8 cellular contexts compared by ENCODE assay signal in the genomic region with DNA sequence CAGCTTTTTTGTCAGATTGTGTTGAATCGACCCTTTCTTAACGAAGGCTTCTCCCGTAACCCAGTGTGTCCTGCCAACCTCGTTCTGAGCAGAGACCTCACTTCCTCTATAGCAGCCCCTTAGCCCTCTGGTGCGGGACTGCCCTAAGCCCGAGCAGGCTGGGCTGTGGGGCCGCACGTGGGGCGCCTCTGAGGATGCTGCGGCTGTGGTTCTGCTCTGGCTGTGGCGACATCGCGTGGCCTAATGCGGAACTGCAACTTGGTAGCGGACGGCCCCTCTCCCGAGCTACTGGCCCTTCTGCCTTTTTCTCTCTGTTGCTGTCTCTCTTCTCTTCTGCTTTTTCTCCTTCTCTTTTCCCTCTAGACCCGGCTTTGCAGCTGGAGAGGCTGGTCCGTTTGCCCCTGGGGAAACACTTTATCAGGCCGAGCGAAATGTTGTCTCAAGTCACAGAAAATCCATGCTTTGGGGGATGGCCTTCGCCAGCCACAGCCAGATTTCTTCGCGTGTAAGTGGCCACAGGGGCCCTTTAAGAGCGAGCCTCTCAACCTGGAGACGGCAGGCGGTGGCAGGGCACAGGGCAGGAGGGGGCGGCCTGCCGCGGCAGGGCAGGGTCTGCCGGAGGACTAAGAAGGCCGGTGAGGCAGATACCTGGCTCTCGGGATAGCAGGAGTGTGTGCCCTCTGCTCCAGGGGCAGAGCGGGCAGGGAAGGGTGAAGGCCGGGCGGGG. TPM values are rescaled to one million over a fixed set of nuclear protein-coding genes. Genes with fewer than 3 reads are reported as not detected.
DNase-seq lines count a peak whose midpoint lies in the region; ATAC-seq lines count a peak whose summit lies in the region.

No MANE protein-coding gene starts in this region.

- H3K4me1 ChIP-seq in naive thymus-derived CD4-positive, alpha-beta T cell (ENCODE audit: control insufficient read depth in 2 of 2, insufficient read depth in 2 of 2, low read length in 2 of 2): no peaks in the 10 kb centered on the region

- H3K27me3 Mint-ChIP-seq in naive thymus-derived CD4-positive, alpha-beta T cell: peaks cover 0 to 8% (median 0%) of the 10 kb centered on the region in 5 donors

- no peaks in the 10 kb centered on the region for H3K27me3 ChIP-seq in naive thymus-derived CD4-positive, alpha-beta T cell (ENCODE audit: control insufficient read depth in 2 of 2, insufficient read depth in 2 of 2, low read length in 2 of 2)

- H3K27ac Mint-ChIP-seq in naive thymus-derived CD4-positive, alpha-beta T cell: peak overlapping the region in 1 of 9 donors; percentile 6

- no peak overlapping the region for H3K4me3 Mint-ChIP-seq in naive thymus-derived CD4-positive, alpha-beta T cell

- no peaks in the 10 kb centered on the region for H3K9me3 ChIP-seq in naive thymus-derived CD4-positive, alpha-beta T cell (ENCODE audit: control insufficient read depth in 2 of 3, low read length in 3 of 3)

- no peak overlapping the region for H3K27ac ChIP-seq in naive thymus-derived CD4-positive, alpha-beta T cell (ENCODE audit: low read depth, low read length)

- DNase-seq in ELR (ENCODE audit: low read depth): peak; percentile 80
- peak; percentile 87 for DNase-seq in OCI-M1 (lab: John Stamatoyannopoulos, UW)
- DNase-seq in activated T-cell treated with anti-CD3 and anti-CD28 coated beads for 24 hours (ENCODE audit: low read depth): peak; percentile 80
- DNase-seq in naive thymus-derived CD4-positive, alpha-beta T cell: peak; percentile 44 to 86 (median 71)
- DNase-seq in stimulated activated CD8-positive, alpha-beta memory T cell treated with anti-CD3 and anti-CD28 coated beads, Interleukin-7, amount 100 ng/mL, for 24 hours (ENCODE audit: low read depth): peak; percentile 87

- ATAC-seq in HG02938 (IDR thresholded peaks at IDR 0.05; ENCODE audit: unreplicated experiment): peak; percentile 67
- peak; percentile 65 for ATAC-seq in esophagus mucosa
- peak; percentile 97 for ATAC-seq in naive thymus-derived CD4-positive, alpha-beta T cell
- ATAC-seq in GM21717 (IDR thresholded peaks at IDR 0.05; ENCODE audit: unreplicated experiment): no peak

- intact Hi-C loops in naive thymus-derived CD4-positive, alpha-beta T cell (cut with micrococcal nuclease): loop anchor here (1.0 to 5.0 kb wide), 5 partner anchors 68 to 335 kb away; no protein-coding TSS in a partner anchor

- peaks cover 6 to 12% (median 7%) of the 10 kb centered on the region in 7 donors for H3K4me1 Mint-ChIP-seq in naive thymus-derived CD4-positive, alpha-beta T cell

- H3K9me3 Mint-ChIP-seq in naive thymus-derived CD4-positive, alpha-beta T cell: no peaks in the 10 kb centered on the region

- no peaks in the 10 kb centered on the region for H3K36me3 Mint-ChIP-seq in naive thymus-derived CD4-positive, alpha-beta T cell

- H3K4me3 ChIP-seq in naive thymus-derived CD4-positive, alpha-beta T cell (ENCODE audit: low read length): no peak overlapping the region

- POLR2A ChIA-PET in naive thymus-derived CD4-positive, alpha-beta T cell (lab: Charles Lee): no interaction called here

- H3K36me3 ChIP-seq in naive thymus-derived CD4-positive, alpha-beta T cell (ENCODE audit: control insufficient read depth in 2 of 3, insufficient read depth in 3 of 3, low read length in 3 of 3): no peaks in the 10 kb centered on the region

- CTCF ChIA-PET in naive thymus-derived CD4-positive, alpha-beta T cell (lab: Charles Lee): interaction anchor here (0.6 to 6.0 kb wide), 9 partner anchors 10 to 931 kb away, joined by 3 to 51 read pairs (median 4); no protein-coding TSS in a partner anchor

RNA-seq across cellular contexts. Expression of gene KIF23, which starts 19.4 kb away (rescaled TPM):
- 16.0 TPM for total RNA-seq in esophagus mucosa
- total RNA-seq in naive thymus-derived CD4-positive, alpha-beta T cell: 10 to 100 TPM in 1 of 5 experiments, 1 to 10 TPM in 1, under 1 TPM in 2, not detected in 1; 0.30 to 39.4 (median 0.72) TPM
- polyA plus RNA-seq in naive thymus-derived CD4-positive, alpha-beta T cell: not detected

RNA-seq across cellular contexts. Expression of gene RPLP1, which starts 57.9 kb away (rescaled TPM):
- total RNA-seq in esophagus mucosa: 2,110 TPM
- total RNA-seq in naive thymus-derived CD4-positive, alpha-beta T cell: 1,000 to 10,000 TPM; 1,719 to 2,941 (median 2,467) TPM
- polyA plus RNA-seq in naive thymus-derived CD4-positive, alpha-beta T cell: 1,000 to 10,000 TPM; 2,508 to 3,527 TPM
